17 cellular contexts compared by ENCODE assay signal in genomic region chr10:109886037-109886787, GRCh38. TPM values are rescaled to one million over a fixed set of nuclear protein-coding genes. Genes with fewer than 3 reads are reported as not detected.
DNase-seq lines count a peak whose midpoint lies in the region; ATAC-seq, FAIRE-seq and TF ChIP-seq lines count a peak whose summit lies in the region.
"Had no signal": no experiment of that assay in that cellular context is flagged by ENCODE, and none has a peak within 500 bp of the region (broad histone marks: within the 10 kb centered on the region; RNA-seq: fewer than 3 reads in every experiment).

No MANE protein-coding gene starts in this region.

- peak; percentile 32 for FAIRE-seq in urothelium cell line (lab: Jason Lieb, UNC)
- FAIRE-seq: D721Med had no signal

- H3K4me1 ChIP-seq in sigmoid colon (peaks cover 0 to 18% (median 8%) of the 10 kb centered on the region in 4 donors), SJCRH30 (no peaks in the 10 kb centered on the region)
- H3K4me1 ChIP-seq: colonic mucosa had no signal

- no peak overlapping the region for H3K4me2 ChIP-seq in SU-DHL-6 (ENCODE audit: low read depth, low read length, poor library complexity, severe bottlenecking)

- WGBS in sigmoid colon, 2 donors, result 89 to 91% methylated on average over 10 of the region's 10 CpGs

- H3K27ac ChIP-seq in SU-DHL-6 (ENCODE audit: low read depth, low read length) (peak overlapping the region; percentile 9; the same call in 1 of the 2 replicates), sigmoid colon (no peak overlapping the region), SJCRH30 (no peak overlapping the region)
- H3K27ac ChIP-seq: colonic mucosa, spleen had no signal

- H3K27ac Mint-ChIP-seq in activated T-cell treated with anti-CD3 and anti-CD28 coated beads, Interleukin-2, amount 50 U/mL, for 24 hours, result peak overlapping the region; percentile 7
- H3K27ac Mint-ChIP-seq: HFFc6 had no signal

- H3K4me1 Mint-ChIP-seq in activated T-cell treated with anti-CD3 and anti-CD28 coated beads, Interleukin-2, amount 50 U/mL, for 24 hours (ENCODE audit: low read depth), result peaks cover 37% of the 10 kb centered on the region
- peaks cover 19% of the 10 kb centered on the region for H3K4me1 Mint-ChIP-seq in activated T-cell treated with anti-CD3 and anti-CD28 coated beads, Interleukin-2, amount 50 U/mL, for 4 hours (ENCODE audit: low read depth)

- no peaks in the 10 kb centered on the region for H4K20me1 ChIP-seq in SU-DHL-6 (ENCODE audit: low read depth, low read length)

- no peaks in the 10 kb centered on the region for H3K9me2 ChIP-seq in SU-DHL-6 (replicated peaks; ENCODE audit: insufficient read depth, low read length)

- H3F3A ChIP-seq in SU-DHL-6 (ENCODE audit: insufficient read depth), result peaks cover 17% of the 10 kb centered on the region; the same call in 1 of the 2 replicates

- H3K79me2 ChIP-seq in SU-DHL-6 (ENCODE audit: insufficient read depth, low read length), result no peaks in the 10 kb centered on the region

- TF ChIP-seq POLR2A in sigmoid colon (IDR thresholded peaks at IDR 0.05), result no peak
- no peak for TF ChIP-seq POLR2A in GM18505 (IDR thresholded peaks at IDR 0.05; ENCODE audit: borderline replicate concordance, extremely low read depth, insufficient read depth, insufficient read length)

- H3K36me3 ChIP-seq in SU-DHL-6 (ENCODE audit: low read length), result 0 out of 2 replicates have a peak, but pooled peaks cover 1% of the 10 kb centered on the region
- H3K36me3 ChIP-seq in sigmoid colon, result peaks cover 13 to 43% (median 24%) of the 10 kb centered on the region in 4 donors
- peaks cover 37% of the 10 kb centered on the region for H3K36me3 ChIP-seq in SJCRH30

- no peak for TF ChIP-seq EP300 in sigmoid colon (IDR thresholded peaks at IDR 0.05)

- no peaks in the 10 kb centered on the region for H3K9me3 Mint-ChIP-seq in activated T-cell treated with anti-CD3 and anti-CD28 coated beads, Interleukin-2, amount 50 U/mL, for 24 hours
- no peaks in the 10 kb centered on the region for H3K9me3 Mint-ChIP-seq in activated T-cell treated with anti-CD3 and anti-CD28 coated beads, Interleukin-2, amount 50 U/mL, for 4 hours
- H3K9me3 Mint-ChIP-seq: activated naive CD4-positive, alpha-beta T cell treated with anti-CD3 and anti-CD28 coated beads, Interleukin-2, amount 50 U/mL, for 24 hours; HFFc6 had no signal

- no peak overlapping the region for H2AFZ ChIP-seq in SU-DHL-6 (ENCODE audit: low read depth, low read length, severe bottlenecking)

- no peaks in the 10 kb centered on the region for H3K27me3 ChIP-seq in SU-DHL-6 (ENCODE audit: low read length)
- H3K27me3 ChIP-seq in sigmoid colon, result no peaks in the 10 kb centered on the region
- H3K27me3 ChIP-seq in SJCRH30, result no peaks in the 10 kb centered on the region
- H3K27me3 ChIP-seq: colonic mucosa, spleen had no signal

- H3K9ac ChIP-seq in SU-DHL-6 (ENCODE audit: low read length), result no peak overlapping the region

- H3K4me3 ChIP-seq in SU-DHL-6 (ENCODE audit: insufficient read depth, low read length, poor library complexity, severe bottlenecking) (no peak overlapping the region), sigmoid colon (no peak overlapping the region), SJCRH30 (no peak overlapping the region)
- H3K4me3 ChIP-seq: colonic mucosa, spleen had no signal

- no peaks in the 10 kb centered on the region for H3K27me3 Mint-ChIP-seq in activated T-cell treated with anti-CD3 and anti-CD28 coated beads, Interleukin-2, amount 50 U/mL, for 24 hours
- no peaks in the 10 kb centered on the region for H3K27me3 Mint-ChIP-seq in activated T-cell treated with anti-CD3 and anti-CD28 coated beads, Interleukin-2, amount 50 U/mL, for 4 hours (ENCODE audit: low read depth)
- H3K27me3 Mint-ChIP-seq: activated naive CD4-positive, alpha-beta T cell treated with anti-CD3 and anti-CD28 coated beads, Interleukin-2, amount 50 U/mL, for 24 hours had no signal

- ATAC-seq in activated T-cell treated with anti-CD3 and anti-CD28 coated beads, Interleukin-2, amount 50 U/mL, for 4 hours, result no peak
- no peak for ATAC-seq in GM18505 (IDR thresholded peaks at IDR 0.05; ENCODE audit: unreplicated experiment)
- ATAC-seq: left ventricle myocardium superior had no signal

- no peak for DNase-seq in activated T-cell treated with anti-CD3 and anti-CD28 coated beads, Interleukin-2, amount 50 U/mL, for 24 hours
- DNase-seq in activated T-cell treated with anti-CD3 and anti-CD28 coated beads, Interleukin-2, amount 50 U/mL, for 4 hours, result no peak
- DNase-seq in fibroblast of gingiva (ENCODE audit: low read depth), result peak; percentile 95
- no peak for DNase-seq in urothelium cell line (ENCODE audit: low spot score)
- DNase-seq in sigmoid colon, result no peak
- DNase-seq in SJCRH30, result no peak
- DNase-seq: colonic mucosa, HFFc6, left ventricle myocardium superior, NCI-H1105 treated with DMSO at 0.1 percent for 48 hours, NCI-H524, spleen, T1000 had no signal

- intact Hi-C loops in sigmoid colon (cut with DNase I), result no loop called here

- H3K4me3 Mint-ChIP-seq in activated T-cell treated with anti-CD3 and anti-CD28 coated beads, Interleukin-2, amount 50 U/mL, for 24 hours, result no peak overlapping the region
- H3K4me3 Mint-ChIP-seq in activated T-cell treated with anti-CD3 and anti-CD28 coated beads, Interleukin-2, amount 50 U/mL, for 4 hours, result no peak overlapping the region
- H3K4me3 Mint-ChIP-seq: activated naive CD4-positive, alpha-beta T cell treated with anti-CD3 and anti-CD28 coated beads, Interleukin-2, amount 50 U/mL, for 24 hours; HFFc6 had no signal

- H3K36me3 Mint-ChIP-seq in activated T-cell treated with anti-CD3 and anti-CD28 coated beads, Interleukin-2, amount 50 U/mL, for 24 hours (ENCODE audit: low read depth), result peaks cover 94% of the 10 kb centered on the region
- peaks cover 39% of the 10 kb centered on the region for H3K36me3 Mint-ChIP-seq in activated T-cell treated with anti-CD3 and anti-CD28 coated beads, Interleukin-2, amount 50 U/mL, for 4 hours (ENCODE audit: insufficient read depth)

- H3K9me3 ChIP-seq in SU-DHL-6 (ENCODE audit: insufficient read depth, low read length) (no peaks in the 10 kb centered on the region), sigmoid colon (no peaks in the 10 kb centered on the region), SJCRH30 (replicated peaks) (no peaks in the 10 kb centered on the region)
- H3K9me3 ChIP-seq: colonic mucosa, spleen had no signal

- TF ChIP-seq CTCF in SU-DHL-6 (IDR thresholded peaks at IDR 0.05; ENCODE audit: insufficient read depth, low read length, poor library complexity, severe bottlenecking) (no peak), sigmoid colon (IDR thresholded peaks at IDR 0.05) (no peak)

RNA-seq across cellular contexts. Expression of gene XPNPEP1, which starts 37.1 kb away (rescaled TPM):
- total RNA-seq in activated T-cell treated with anti-CD3 and anti-CD28 coated beads, Interleukin-2, amount 50 U/mL, for 4 hours, result 10 to 100 TPM; 57.0 to 62.6 (median 62.4) TPM
- total RNA-seq in sigmoid colon, result 10 to 100 TPM; 53.5 to 59.1 (median 56.5) TPM
- 10 to 100 TPM; 37.5 to 55.6 (median 42.6) TPM for polyA plus RNA-seq in sigmoid colon
- 109 and 112 TPM in 2 replicates for total RNA-seq in SJCRH30 (2014; rRNA removed; shearing (Covaris generic))
